In genomic region chr16:645852-646678, GRCh38 we compare ENCODE assay signal across 11 cellular contexts. TPM values are rescaled to one million over a fixed set of nuclear protein-coding genes. Genes with fewer than 3 reads are reported as not detected.
A peak's percentile ranks its signal among the peaks of the same experiment; 100 is the strongest.
DNase-seq lines count a peak whose midpoint lies in the region; ATAC-seq and TF ChIP-seq lines count a peak whose summit lies in the region.
"Had no signal": no experiment of that assay in that cellular context is flagged by ENCODE, and none has a peak within 500 bp of the region (broad histone marks: within the 10 kb centered on the region; RNA-seq: fewer than 3 reads in every experiment).

No MANE protein-coding gene starts in this region.

- no peak for TF ChIP-seq EP300 in gastroesophageal sphincter (IDR thresholded peaks at IDR 0.05)

- no peaks in the 10 kb centered on the region for H3K9me3 Mint-ChIP-seq in nephron progenitor cell

- 30 to 70% methylated on average over 2 of the region's 32 CpGs for WGBS in gastroesophageal sphincter (ENCODE audit: low coverage in 1 of 2), 2 donors

- H3K9me3 ChIP-seq in OCI-LY1 (ENCODE audit: low read length) (no peaks in the 10 kb centered on the region), gastroesophageal sphincter (no peaks in the 10 kb centered on the region)

- H2AFZ ChIP-seq in OCI-LY1 (ENCODE audit: low read length), result no peak overlapping the region

- H4K20me1 ChIP-seq in OCI-LY1 (ENCODE audit: insufficient read depth, low read length), result no peaks in the 10 kb centered on the region

- H3K27me3 ChIP-seq in OCI-LY1 (ENCODE audit: insufficient read depth, low read length) (no peaks in the 10 kb centered on the region), gastroesophageal sphincter (no peaks in the 10 kb centered on the region)

- no peak for TF ChIP-seq POLR2A in gastroesophageal sphincter (IDR thresholded peaks at IDR 0.05)

- H3K9me2 ChIP-seq in OCI-LY1 (ENCODE audit: low read depth, low read length), result no peaks in the 10 kb centered on the region

- H3F3A ChIP-seq in OCI-LY1 (ENCODE audit: insufficient read depth, low read length), result no peaks in the 10 kb centered on the region

- H3K4me1 Mint-ChIP-seq in nephron progenitor cell, result peaks cover 34% of the 10 kb centered on the region

- H3K4me1 ChIP-seq in OCI-LY1 (ENCODE audit: insufficient read depth, low read length, severe bottlenecking) (peaks cover 57% of the 10 kb centered on the region), gastroesophageal sphincter (peaks cover 0 to 93% (median 41%) of the 10 kb centered on the region in 3 donors)

- peaks cover 6% of the 10 kb centered on the region for H3K36me3 Mint-ChIP-seq in nephron progenitor cell (ENCODE audit: low read depth)

- ATAC-seq in gastroesophageal sphincter, result no peak
- no peak for ATAC-seq in GM21576 (IDR thresholded peaks at IDR 0.05; ENCODE audit: unreplicated experiment)
- no peak for ATAC-seq in HG03196 (IDR thresholded peaks at IDR 0.05; ENCODE audit: unreplicated experiment)

- DNase-seq in nephron progenitor cell (no peak), GM10266 (ENCODE audit: extremely low spot score) (no peak), T-helper 2 cell (no peak)
- DNase-seq: activated naive CD4-positive, alpha-beta T cell; substantia nigra had no signal

- peaks cover 18% of the 10 kb centered on the region for H3K27me3 Mint-ChIP-seq in nephron progenitor cell (ENCODE audit: low read depth, poor library complexity)

- TF ChIP-seq CTCF in C4-2B (conservative IDR thresholded peaks at IDR 0.05), result no peak
- no peak for TF ChIP-seq CTCF in OCI-LY1 (IDR thresholded peaks at IDR 0.05; ENCODE audit: low read length)
- TF ChIP-seq CTCF in gastroesophageal sphincter (IDR thresholded peaks at IDR 0.05), result no peak
- TF ChIP-seq CTCF in nephron progenitor cell (IDR thresholded peaks at IDR 0.05), result no peak
- TF ChIP-seq CTCF in GM10266 (IDR thresholded peaks at IDR 0.05; ENCODE audit: control insufficient read depth, insufficient read depth, low read depth, missing control alignments), result no peak

- H3K4me2 ChIP-seq in OCI-LY1 (ENCODE audit: low read length), result peak overlapping the region; percentile 20; the same call in 1 of the 2 replicates
- H3K4me2 ChIP-seq: smooth muscle cell had no signal

- H3K27ac ChIP-seq in C4-2B (peak overlapping the region; percentile 99), OCI-LY1 (ENCODE audit: low read depth, low read length, poor library complexity, severe bottlenecking) (no peak overlapping the region), gastroesophageal sphincter (peak overlapping the region in 3 of 4 donors; percentile 25 to 47 (median 41))

- H3K27ac Mint-ChIP-seq in nephron progenitor cell, result peak overlapping the region; percentile 64

- no peaks in the 10 kb centered on the region for H3K79me2 ChIP-seq in OCI-LY1 (ENCODE audit: insufficient read depth, low read length)

- H3K36me3 ChIP-seq in OCI-LY1 (ENCODE audit: insufficient read depth, low read length) (peaks cover 12% of the 10 kb centered on the region; the same call in 1 of the 2 replicates), gastroesophageal sphincter (peaks cover 0 to 7% of the 10 kb centered on the region in 2 donors)

- no peak overlapping the region for H3K4me3 Mint-ChIP-seq in nephron progenitor cell

- no peak overlapping the region for H3K9ac ChIP-seq in OCI-LY1 (ENCODE audit: low read length)

- H3K4me3 ChIP-seq in OCI-LY1 (ENCODE audit: low read depth, low read length, poor library complexity, severe bottlenecking) (peak overlapping the region; percentile 10), gastroesophageal sphincter (no peak overlapping the region)
- H3K4me3 ChIP-seq: smooth muscle cell had no signal

RNA-seq across cellular contexts. Expression of gene WDR90, which starts 3.1 kb away (rescaled TPM):
- total RNA-seq in gastroesophageal sphincter, result 10 to 100 TPM in 3 of 4 donors, 1 to 10 TPM in 1; 8.5 to 21.2 (median 16.8) TPM

RNA-seq across cellular contexts. Expression of gene MCRIP2, which starts 4.4 kb away (rescaled TPM):
- total RNA-seq in gastroesophageal sphincter, result 10 to 100 TPM; 25.4 to 70.0 (median 51.9) TPM

RNA-seq across cellular contexts. Expression of gene METTL26, which starts 10.0 kb away (rescaled TPM):
- total RNA-seq in gastroesophageal sphincter, result 100 to 1,000 TPM in 3 of 4 donors, 10 to 100 TPM in 1; 94.8 to 146 (median 112) TPM

RNA-seq across cellular contexts. Expression of gene WFIKKN1, which starts 15.3 kb away (rescaled TPM):
- under 1 TPM in 3 of 4 donors, not detected in 1; 0.17 to 0.93 (median 0.35) TPM for total RNA-seq in gastroesophageal sphincter
- total RNA-seq: smooth muscle cell had no signal

RNA-seq across cellular contexts. Expression of gene RHOT2, which starts 21.9 kb away (rescaled TPM):
- total RNA-seq in gastroesophageal sphincter, result 10 to 100 TPM; 50.2 to 64.0 (median 55.0) TPM
